1 cellular context compared by ENCODE assay signal in the genomic region with DNA sequence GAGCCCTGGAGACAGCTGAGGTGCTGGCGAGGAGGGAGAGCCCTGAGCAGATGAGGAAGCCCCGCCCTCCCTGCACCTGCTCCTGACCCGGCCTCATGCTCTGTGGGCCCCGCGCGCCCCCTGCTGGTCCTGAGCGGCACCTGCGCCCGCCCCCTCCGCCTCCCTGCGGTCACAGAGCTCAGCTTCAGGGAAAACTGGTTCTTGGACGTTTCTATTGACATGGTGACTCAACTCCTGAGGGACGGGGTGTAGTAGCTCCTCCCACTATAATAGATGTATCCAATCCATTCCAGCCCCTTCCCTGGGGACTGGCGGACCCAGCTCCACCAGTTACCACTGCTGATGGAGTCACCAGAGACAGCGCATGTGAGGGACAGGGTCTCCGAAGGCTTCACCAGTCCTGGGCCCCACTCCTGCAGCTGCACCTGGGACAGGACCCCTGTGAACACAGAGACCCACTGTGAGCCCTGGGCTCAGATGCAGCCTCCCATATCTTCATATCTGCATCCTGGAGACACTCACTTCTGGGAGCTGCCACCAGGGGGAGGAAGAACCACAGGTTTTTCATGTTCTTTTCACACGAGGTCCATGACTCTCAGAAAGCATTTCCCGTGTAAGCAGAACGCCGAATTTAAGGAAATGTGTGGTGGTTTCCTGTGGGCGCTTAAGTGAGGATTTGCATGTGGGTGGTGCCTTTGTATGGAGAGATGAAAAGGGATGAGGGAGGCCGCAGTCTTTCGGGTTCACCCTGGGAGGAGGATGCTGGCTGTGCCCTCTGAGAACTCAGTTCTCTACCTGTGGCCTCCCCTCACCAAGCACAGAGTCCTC.
TF ChIP-seq lines count a peak whose summit lies in the region.

No MANE protein-coding gene starts in this region.

TF ChIP-seq in HepG2, 621 proteins besides CTCF, POLR2A, EP300 and RAD21 (continued from another document and continues in another):
- TF ChIP-seq, protein P1, sequence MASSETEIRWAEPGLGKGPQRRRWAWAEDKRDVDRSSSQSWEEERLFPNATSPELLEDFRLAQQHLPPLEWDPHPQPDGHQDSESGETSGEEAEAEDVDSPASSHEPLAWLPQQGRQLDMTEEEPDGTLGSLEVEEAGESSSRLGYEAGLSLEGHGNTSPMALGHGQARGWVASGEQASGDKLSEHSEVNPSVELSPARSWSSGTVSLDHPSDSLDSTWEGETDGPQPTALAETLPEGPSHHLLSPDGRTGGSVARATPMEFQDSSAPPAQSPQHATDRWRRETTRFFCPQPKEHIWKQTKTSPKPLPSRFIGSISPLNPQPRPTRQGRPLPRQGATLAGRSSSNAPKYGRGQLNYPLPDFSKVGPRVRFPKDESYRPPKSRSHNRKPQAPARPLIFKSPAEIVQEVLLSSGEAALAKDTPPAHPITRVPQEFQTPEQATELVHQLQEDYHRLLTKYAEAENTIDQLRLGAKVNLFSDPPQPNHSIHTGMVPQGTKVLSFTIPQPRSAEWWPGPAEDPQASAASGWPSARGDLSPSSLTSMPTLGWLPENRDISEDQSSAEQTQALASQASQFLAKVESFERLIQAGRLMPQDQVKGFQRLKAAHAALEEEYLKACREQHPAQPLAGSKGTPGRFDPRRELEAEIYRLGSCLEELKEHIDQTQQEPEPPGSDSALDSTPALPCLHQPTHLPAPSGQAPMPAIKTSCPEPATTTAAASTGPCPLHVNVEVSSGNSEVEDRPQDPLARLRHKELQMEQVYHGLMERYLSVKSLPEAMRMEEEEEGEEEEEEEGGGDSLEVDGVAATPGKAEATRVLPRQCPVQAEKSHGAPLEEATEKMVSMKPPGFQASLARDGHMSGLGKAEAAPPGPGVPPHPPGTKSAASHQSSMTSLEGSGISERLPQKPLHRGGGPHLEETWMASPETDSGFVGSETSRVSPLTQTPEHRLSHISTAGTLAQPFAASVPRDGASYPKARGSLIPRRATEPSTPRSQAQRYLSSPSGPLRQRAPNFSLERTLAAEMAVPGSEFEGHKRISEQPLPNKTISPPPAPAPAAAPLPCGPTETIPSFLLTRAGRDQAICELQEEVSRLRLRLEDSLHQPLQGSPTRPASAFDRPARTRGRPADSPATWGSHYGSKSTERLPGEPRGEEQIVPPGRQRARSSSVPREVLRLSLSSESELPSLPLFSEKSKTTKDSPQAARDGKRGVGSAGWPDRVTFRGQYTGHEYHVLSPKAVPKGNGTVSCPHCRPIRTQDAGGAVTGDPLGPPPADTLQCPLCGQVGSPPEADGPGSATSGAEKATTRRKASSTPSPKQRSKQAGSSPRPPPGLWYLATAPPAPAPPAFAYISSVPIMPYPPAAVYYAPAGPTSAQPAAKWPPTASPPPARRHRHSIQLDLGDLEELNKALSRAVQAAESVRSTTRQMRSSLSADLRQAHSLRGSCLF (CRISPR knock-in tag; IDR thresholded peaks at IDR 0.05; ENCODE audit: borderline replicate concordance), result no peak
- TF ChIP-seq, protein P2, sequence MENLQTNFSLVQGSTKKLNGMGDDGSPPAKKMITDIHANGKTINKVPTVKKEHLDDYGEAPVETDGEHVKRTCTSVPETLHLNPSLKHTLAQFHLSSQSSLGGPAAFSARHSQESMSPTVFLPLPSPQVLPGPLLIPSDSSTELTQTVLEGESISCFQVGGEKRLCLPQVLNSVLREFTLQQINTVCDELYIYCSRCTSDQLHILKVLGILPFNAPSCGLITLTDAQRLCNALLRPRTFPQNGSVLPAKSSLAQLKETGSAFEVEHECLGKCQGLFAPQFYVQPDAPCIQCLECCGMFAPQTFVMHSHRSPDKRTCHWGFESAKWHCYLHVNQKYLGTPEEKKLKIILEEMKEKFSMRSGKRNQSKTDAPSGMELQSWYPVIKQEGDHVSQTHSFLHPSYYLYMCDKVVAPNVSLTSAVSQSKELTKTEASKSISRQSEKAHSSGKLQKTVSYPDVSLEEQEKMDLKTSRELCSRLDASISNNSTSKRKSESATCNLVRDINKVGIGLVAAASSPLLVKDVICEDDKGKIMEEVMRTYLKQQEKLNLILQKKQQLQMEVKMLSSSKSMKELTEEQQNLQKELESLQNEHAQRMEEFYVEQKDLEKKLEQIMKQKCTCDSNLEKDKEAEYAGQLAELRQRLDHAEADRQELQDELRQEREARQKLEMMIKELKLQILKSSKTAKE (CRISPR knock-in tag; IDR thresholded peaks at IDR 0.05; ENCODE audit: borderline replicate concordance), result no peak
- peak in 1 of 2 experiments; percentile 70; a peak in 2 of 4 replicates for TF ChIP-seq HMGXB4 (CRISPR knock-in tag; IDR thresholded peaks at IDR 0.05; ENCODE audit: borderline replicate concordance in 1 of 2, low read depth in 1 of 2)
- no peak for TF ChIP-seq ATF1 (CRISPR knock-in tag; IDR thresholded peaks at IDR 0.05)
- TF ChIP-seq KAT2B (IDR thresholded peaks at IDR 0.05; ENCODE audit: borderline replicate concordance, low read depth, low read length), result no peak
- no peak for TF ChIP-seq ZNF564 (CRISPR knock-in tag; IDR thresholded peaks at IDR 0.05)
- no peak for TF ChIP-seq ZFP62 (CRISPR knock-in tag; IDR thresholded peaks at IDR 0.05)
- no peak for TF ChIP-seq ZNF878 (CRISPR knock-in tag; IDR thresholded peaks at IDR 0.05)
- TF ChIP-seq NAIF1 (CRISPR knock-in tag; IDR thresholded peaks at IDR 0.05; ENCODE audit: borderline replicate concordance), result no peak
- TF ChIP-seq SAP130 (CRISPR knock-in tag; IDR thresholded peaks at IDR 0.05; ENCODE audit: low read depth), result peak; percentile 47; the same call in 1 of the 2 replicates
- no peak for TF ChIP-seq TEAD3 (CRISPR knock-in tag; optimal IDR thresholded peaks at IDR 0.05; ENCODE audit: borderline replicate concordance)
- TF ChIP-seq KLF12 (CRISPR knock-in tag; IDR thresholded peaks at IDR 0.05; ENCODE audit: borderline replicate concordance), result no peak
- TF ChIP-seq FOXM1 (CRISPR knock-in tag; IDR thresholded peaks at IDR 0.05), result no peak
- no peak for TF ChIP-seq SETDB1 (CRISPR knock-in tag; IDR thresholded peaks at IDR 0.05; ENCODE audit: borderline replicate concordance)
- TF ChIP-seq ZNF292 (CRISPR knock-in tag; IDR thresholded peaks at IDR 0.05; ENCODE audit: borderline replicate concordance, low read depth), result no peak
- TF ChIP-seq HOXA5 (CRISPR knock-in tag; IDR thresholded peaks at IDR 0.05), result no peak
- TF ChIP-seq ZNF232 (CRISPR knock-in tag; IDR thresholded peaks at IDR 0.05; ENCODE audit: borderline replicate concordance), result no peak
- 0 out of 2 replicates have a peak, but pooled peaks have one; percentile 18 for TF ChIP-seq BORCS8-MEF2B (CRISPR knock-in tag; IDR thresholded peaks at IDR 0.05)
- no peak for TF ChIP-seq BATF2 (CRISPR knock-in tag; IDR thresholded peaks at IDR 0.05)
- no peak for TF ChIP-seq ZNF782 (CRISPR knock-in tag; IDR thresholded peaks at IDR 0.05; ENCODE audit: borderline replicate concordance)
- TF ChIP-seq RFX5 (IDR thresholded peaks at IDR 0.05; ENCODE audit: low read depth, low read length), result 0 out of 2 replicates have a peak, but pooled peaks have one; percentile 14
- peak; percentile 60 for TF ChIP-seq STAG1 (CRISPR knock-in tag; IDR thresholded peaks at IDR 0.05)
- no peak for TF ChIP-seq ZNF644 (CRISPR knock-in tag; IDR thresholded peaks at IDR 0.05; ENCODE audit: low read depth)
- peak; percentile 20; the same call in 1 of the 2 replicates for TF ChIP-seq ZFP91 (CRISPR knock-in tag; IDR thresholded peaks at IDR 0.05; ENCODE audit: borderline replicate concordance)
- TF ChIP-seq MTA3 (CRISPR knock-in tag; IDR thresholded peaks at IDR 0.05), result no peak
- no peak for TF ChIP-seq POLR2AphosphoS5 (IDR thresholded peaks at IDR 0.05; ENCODE audit: low read depth, low read length)
- no peak for TF ChIP-seq SATB2 (CRISPR knock-in tag; IDR thresholded peaks at IDR 0.05)
- TF ChIP-seq ZNF441 (CRISPR knock-in tag; IDR thresholded peaks at IDR 0.05; ENCODE audit: borderline replicate concordance), result no peak
- no peak for TF ChIP-seq ZFX (CRISPR knock-in tag; IDR thresholded peaks at IDR 0.05; ENCODE audit: low read depth)
- no peak for TF ChIP-seq SUZ12 (IDR thresholded peaks at IDR 0.05; ENCODE audit: low read depth, low read length)
- no peak for TF ChIP-seq ZBTB25 (CRISPR knock-in tag; IDR thresholded peaks at IDR 0.05)
- no peak for TF ChIP-seq RFX1 (IDR thresholded peaks at IDR 0.05)
- TF ChIP-seq ZNF749 (CRISPR knock-in tag; IDR thresholded peaks at IDR 0.05; ENCODE audit: borderline replicate concordance), result no peak
- TF ChIP-seq ZNF549 (CRISPR knock-in tag; IDR thresholded peaks at IDR 0.05), result no peak
- no peak for TF ChIP-seq RELA (CRISPR knock-in tag; IDR thresholded peaks at IDR 0.05)
- TF ChIP-seq, protein P3, sequence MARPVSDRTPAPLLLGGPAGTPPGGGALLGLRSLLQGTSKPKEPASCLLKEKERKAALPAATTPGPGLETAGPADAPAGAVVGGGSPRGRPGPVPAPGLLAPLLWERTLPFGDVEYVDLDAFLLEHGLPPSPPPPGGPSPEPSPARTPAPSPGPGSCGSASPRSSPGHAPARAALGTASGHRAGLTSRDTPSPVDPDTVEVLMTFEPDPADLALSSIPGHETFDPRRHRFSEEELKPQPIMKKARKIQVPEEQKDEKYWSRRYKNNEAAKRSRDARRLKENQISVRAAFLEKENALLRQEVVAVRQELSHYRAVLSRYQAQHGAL (CRISPR knock-in tag; IDR thresholded peaks at IDR 0.05; ENCODE audit: not compliant biosample characterization), result no peak
- peak; percentile 56; the same call in 1 of the 2 replicates for TF ChIP-seq KDM5B (CRISPR knock-in tag; IDR thresholded peaks at IDR 0.05; ENCODE audit: borderline replicate concordance)
- TF ChIP-seq, protein P4, sequence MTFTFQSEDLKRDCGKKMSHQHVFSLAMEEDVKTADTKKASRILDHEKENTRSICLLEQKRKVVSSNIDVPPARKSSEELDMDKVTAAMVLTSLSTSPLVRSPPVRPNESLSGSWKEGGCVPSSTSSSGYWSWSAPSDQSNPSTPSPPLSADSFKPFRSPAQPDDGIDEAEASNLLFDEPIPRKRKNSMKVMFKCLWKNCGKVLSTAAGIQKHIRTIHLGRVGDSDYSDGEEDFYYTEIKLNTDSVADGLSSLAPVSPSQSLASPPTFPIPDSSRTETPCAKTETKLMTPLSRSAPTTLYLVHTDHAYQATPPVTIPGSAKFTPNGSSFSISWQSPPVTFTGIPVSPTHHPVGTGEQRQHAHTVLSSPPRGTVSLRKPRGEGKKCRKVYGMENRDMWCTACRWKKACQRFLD (CRISPR knock-in tag; IDR thresholded peaks at IDR 0.05; ENCODE audit: borderline replicate concordance), result no peak
- TF ChIP-seq MAFF (IDR thresholded peaks at IDR 0.05; ENCODE audit: low read depth, low read length), result no peak
- no peak for TF ChIP-seq JUN (CRISPR knock-in tag; IDR thresholded peaks at IDR 0.05)
- TF ChIP-seq, protein P5, sequence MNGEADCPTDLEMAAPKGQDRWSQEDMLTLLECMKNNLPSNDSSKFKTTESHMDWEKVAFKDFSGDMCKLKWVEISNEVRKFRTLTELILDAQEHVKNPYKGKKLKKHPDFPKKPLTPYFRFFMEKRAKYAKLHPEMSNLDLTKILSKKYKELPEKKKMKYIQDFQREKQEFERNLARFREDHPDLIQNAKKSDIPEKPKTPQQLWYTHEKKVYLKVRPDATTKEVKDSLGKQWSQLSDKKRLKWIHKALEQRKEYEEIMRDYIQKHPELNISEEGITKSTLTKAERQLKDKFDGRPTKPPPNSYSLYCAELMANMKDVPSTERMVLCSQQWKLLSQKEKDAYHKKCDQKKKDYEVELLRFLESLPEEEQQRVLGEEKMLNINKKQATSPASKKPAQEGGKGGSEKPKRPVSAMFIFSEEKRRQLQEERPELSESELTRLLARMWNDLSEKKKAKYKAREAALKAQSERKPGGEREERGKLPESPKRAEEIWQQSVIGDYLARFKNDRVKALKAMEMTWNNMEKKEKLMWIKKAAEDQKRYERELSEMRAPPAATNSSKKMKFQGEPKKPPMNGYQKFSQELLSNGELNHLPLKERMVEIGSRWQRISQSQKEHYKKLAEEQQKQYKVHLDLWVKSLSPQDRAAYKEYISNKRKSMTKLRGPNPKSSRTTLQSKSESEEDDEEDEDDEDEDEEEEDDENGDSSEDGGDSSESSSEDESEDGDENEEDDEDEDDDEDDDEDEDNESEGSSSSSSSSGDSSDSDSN (CRISPR knock-in tag; IDR thresholded peaks at IDR 0.05), result no peak
- TF ChIP-seq RFX3 (CRISPR knock-in tag; IDR thresholded peaks at IDR 0.05), result no peak
